ENCODE assay signal across 3 cellular contexts in genomic region chr16:2110332-2111008, GRCh38. TPM values are rescaled to one million over a fixed set of nuclear protein-coding genes. Genes with fewer than 3 reads are reported as not detected.
"Had no signal": no experiment of that assay in that cellular context is flagged by ENCODE, and none has a peak within 500 bp of the region (broad histone marks: within the 10 kb centered on the region; RNA-seq: fewer than 3 reads in every experiment).

No MANE protein-coding gene starts in this region.

RNA-seq across cellular contexts. Expression of gene RAB26, which starts 38.0 kb away (rescaled TPM):
- total RNA-seq: esophagus muscularis mucosa; naive thymus-derived CD8-positive, alpha-beta T cell; skeletal muscle tissue had no signal
